In the genomic region with DNA sequence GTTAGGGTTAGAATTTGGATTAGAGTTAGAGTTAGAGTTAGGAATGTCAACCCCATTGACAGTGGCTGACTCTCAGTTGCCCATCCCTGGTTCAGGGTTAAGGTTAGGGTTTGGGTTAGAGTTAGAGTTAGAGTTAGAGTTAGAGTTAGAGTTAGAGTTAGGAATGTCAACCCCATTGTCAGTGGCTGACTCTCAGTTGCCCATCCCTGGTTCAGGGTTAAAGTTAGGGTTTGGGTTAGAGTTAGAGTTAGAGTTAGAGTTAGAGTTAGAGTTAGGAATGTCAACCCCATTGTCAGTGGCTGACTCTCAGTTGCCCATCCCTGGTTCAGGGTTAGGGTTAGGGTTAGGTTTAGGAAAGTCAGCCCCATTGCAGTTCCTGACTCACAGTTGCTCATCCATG, we compare ENCODE assay signal across 4 cellular contexts. TPM values are rescaled to one million over a fixed set of nuclear protein-coding genes. Genes with fewer than 3 reads are reported as not detected.
"Had no signal": no experiment of that assay in that cellular context is flagged by ENCODE, and none has a peak within 500 bp of the region (broad histone marks: within the 10 kb centered on the region; RNA-seq: fewer than 3 reads in every experiment).

No MANE protein-coding gene starts in this region.

RNA-seq across cellular contexts. Expression of a gene that starts 8.6 kb away (rescaled TPM):
- total RNA-seq: HepG2, HT-29, IMR-90 had no signal
- polyA plus RNA-seq: HepG2, IgD-negative memory B cell, IMR-90 had no signal
